In the genomic region with DNA sequence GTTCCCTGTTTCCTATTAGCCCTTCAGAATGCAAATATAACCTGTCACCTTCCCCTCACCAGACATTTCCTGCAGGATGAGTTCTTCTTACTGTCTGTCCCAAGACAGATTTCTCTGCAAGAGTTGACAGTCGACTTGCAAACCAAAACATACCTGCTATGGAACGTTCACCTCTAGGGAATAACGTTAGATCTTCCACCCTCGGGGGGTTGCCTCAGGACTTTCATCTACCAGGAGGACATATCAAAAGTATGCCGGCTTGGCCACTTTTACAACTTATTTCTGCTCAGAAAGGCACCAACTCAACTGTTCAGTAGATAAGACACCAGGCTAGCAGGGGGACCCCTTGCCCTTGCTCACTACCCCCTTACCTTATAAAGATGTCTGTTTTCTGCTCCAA, we compare ENCODE assay signal across 26 cellular contexts.
"Had no signal": no experiment of that assay in that cellular context is flagged by ENCODE, and none has a peak within 500 bp of the region (broad histone marks: within the 10 kb centered on the region; RNA-seq: fewer than 3 reads in every experiment).

No MANE protein-coding gene starts in this region.

- H3K36me3 ChIP-seq: cardiac muscle cell had no signal

- H3K27ac ChIP-seq: cardiac muscle cell, SK-N-MC had no signal

- ATAC-seq: activated T-helper 17 cell treated with anti-CD3 and anti-CD28 coated beads, Interleukin-2, amount 50 U/mL, for 72 hours; T-cell had no signal

- FAIRE-seq: TTC549 had no signal

- H3K4me3 ChIP-seq: cardiac muscle cell, SK-N-MC had no signal

- DNase-seq: activated B cell treated with CpG ODN at 0.5 μM for 24 hours; activated CD4-positive, alpha-beta memory T cell treated with anti-CD3 and anti-CD28 coated beads for 36 hours; activated CD4-positive, alpha-beta T cell treated with anti-CD3 and anti-CD28 coated beads for 1 hour; activated CD4-positive, alpha-beta T cell treated with anti-CD3 and anti-CD28 coated beads, Interleukin-2, amount 10 ng/mL, durations not matched to agents 24 days and 14 days; activated CD8-positive, alpha-beta memory T cell treated with anti-CD3 and anti-CD28 coated beads for 24 hours; activated gamma-delta T cell; activated naive CD4-positive, alpha-beta T cell treated with anti-CD3 and anti-CD28 coated beads for 36 hours; activated T-cell treated with anti-CD3 and anti-CD28 coated beads for 4 hours; activated T-cell treated with anti-CD3 and anti-CD28 coated beads, Interleukin-2, amount 50 U/mL, for 48 hours; amygdala; KG1; NCI-H1092; NCI-H1417; NCI-H1930; NCI-H2107; NCI-H345; NCI-H510A; NCI-H526 treated with DMSO at 0.1 percent for 48 hours; NCI-H82; T-cell; T-helper 2 cell; T1000 had no signal

- H3K27me3 ChIP-seq: cardiac muscle cell had no signal
